1 cellular context compared by ENCODE assay signal in genomic region chr19:30817965-30818364, GRCh38.
TF ChIP-seq lines count a peak whose summit lies in the region.

No MANE protein-coding gene starts in this region.

TF ChIP-seq in HepG2, 621 proteins besides CTCF, POLR2A, EP300 and RAD21 (continued from another document):
- TF ChIP-seq LRRFIP1 (CRISPR knock-in tag; conservative IDR thresholded peaks at IDR 0.05) (no peak), NFRKB (IDR thresholded peaks at IDR 0.05) (no peak), PAXIP1 (CRISPR knock-in tag; conservative IDR thresholded peaks at IDR 0.05) (peak; percentile 85), ZNF710 (CRISPR knock-in tag; IDR thresholded peaks at IDR 0.05; ENCODE audit: borderline replicate concordance) (no peak), ZNF800 (CRISPR knock-in tag; IDR thresholded peaks at IDR 0.05) (0 out of 2 replicates have a peak, but pooled peaks have one; percentile 25), ESRRA (CRISPR knock-in tag; IDR thresholded peaks at IDR 0.05; ENCODE audit: low read depth) (peak; percentile 48; the same call in 1 of the 2 replicates), GTF3A (CRISPR knock-in tag; conservative IDR thresholded peaks at IDR 0.05) (no peak), ZNF292 (CRISPR knock-in tag; IDR thresholded peaks at IDR 0.05; ENCODE audit: borderline replicate concordance, low read depth) (0 out of 2 replicates have a peak, but pooled peaks have one; percentile 33), HDAC1 (CRISPR knock-in tag; IDR thresholded peaks at IDR 0.05) (peak; percentile 42; the same call in 1 of the 2 replicates), POGZ (CRISPR knock-in tag; IDR thresholded peaks at IDR 0.05) (peak; percentile 54; the same call in 1 of the 2 replicates), ZNF543 (CRISPR knock-in tag; IDR thresholded peaks at IDR 0.05) (no peak), AGO1 (IDR thresholded peaks at IDR 0.05; ENCODE audit: low read depth, low read length, poor library complexity, severe bottlenecking) (no peak)
